ENCODE assay signal across 2 cellular contexts in the genomic region with DNA sequence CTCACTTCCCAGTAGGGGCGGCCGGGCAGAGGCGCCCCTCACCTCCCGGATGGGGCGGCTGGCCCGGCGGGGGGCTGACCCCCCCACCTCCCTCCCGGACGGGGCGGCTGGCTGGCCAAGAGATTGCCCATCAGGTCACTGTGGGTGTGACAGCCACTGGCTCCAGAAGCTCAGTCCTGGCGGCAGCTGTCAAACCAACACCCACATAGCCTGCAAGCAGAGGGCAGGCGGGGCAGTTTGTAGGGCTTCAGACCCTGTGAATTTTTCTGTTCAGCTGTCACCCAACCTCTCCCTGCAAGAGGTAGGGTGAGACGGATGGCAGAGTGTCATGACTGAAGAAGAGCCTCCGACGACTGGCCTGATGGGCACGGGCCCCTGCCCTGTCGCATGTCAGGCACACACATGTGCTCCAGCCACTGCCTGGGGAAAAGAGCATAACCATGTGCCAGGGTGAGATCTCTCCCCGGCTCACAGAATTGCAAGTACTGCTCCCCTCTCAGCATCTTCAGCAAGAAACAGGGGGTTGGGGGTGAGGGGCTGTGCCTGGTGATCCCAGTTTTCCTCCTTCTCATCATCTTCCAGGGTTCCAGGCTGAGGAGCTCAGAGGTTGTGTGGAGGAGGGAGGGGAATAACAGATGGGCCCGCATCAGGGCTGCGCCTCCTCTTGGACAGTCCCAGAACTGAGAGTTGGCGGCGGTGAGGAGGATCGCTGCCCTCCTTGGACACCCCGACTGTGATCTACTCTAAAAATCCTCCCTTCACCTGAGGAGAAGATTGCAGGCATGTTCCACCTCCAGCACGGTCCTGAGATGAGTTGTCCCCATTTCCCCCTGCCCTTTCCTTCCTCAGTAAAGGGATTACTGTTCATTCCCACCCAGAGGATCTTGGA.
TF ChIP-seq lines count a peak whose summit lies in the region.

No MANE protein-coding gene starts in this region.

TF ChIP-seq in HCT116, 20 proteins besides CTCF, POLR2A, EP300 and RAD21:
- TF ChIP-seq ZNF274 (IDR thresholded peaks at IDR 0.05; ENCODE audit: low read depth, low read length) (no peak), FOSL1 (IDR thresholded peaks at IDR 0.05; ENCODE audit: low read depth) (no peak), TCF7L2 (IDR thresholded peaks at IDR 0.05; ENCODE audit: borderline replicate concordance, extremely low read depth, insufficient read depth, insufficient read length) (no peak), SP1 (IDR thresholded peaks at IDR 0.05; ENCODE audit: low read depth) (no peak), SRF (IDR thresholded peaks at IDR 0.05; ENCODE audit: low read depth) (no peak), EZH2phosphoT487 (IDR thresholded peaks at IDR 0.05; ENCODE audit: borderline replicate concordance) (no peak), EZH2 (IDR thresholded peaks at IDR 0.05) (no peak), JUND (IDR thresholded peaks at IDR 0.05) (no peak), YY1 (IDR thresholded peaks at IDR 0.05; ENCODE audit: extremely low read depth, insufficient replicate concordance, low read depth, low read length) (no peak), ZFX (IDR thresholded peaks at IDR 0.05) (no peak), CEBPB (IDR thresholded peaks at IDR 0.05; ENCODE audit: low read depth) (no peak), ELF1 (IDR thresholded peaks at IDR 0.05; ENCODE audit: borderline replicate concordance, low read depth) (no peak), POLR2AphosphoS5 (IDR thresholded peaks at IDR 0.05; ENCODE audit: low read depth, low read length) (no peak), SIN3A (IDR thresholded peaks at IDR 0.05; ENCODE audit: low read depth) (no peak), EGR1 (IDR thresholded peaks at IDR 0.05; ENCODE audit: low read depth) (no peak), CBX3 (IDR thresholded peaks at IDR 0.05; ENCODE audit: low read depth) (no peak)
- TF ChIP-seq, protein P1, sequence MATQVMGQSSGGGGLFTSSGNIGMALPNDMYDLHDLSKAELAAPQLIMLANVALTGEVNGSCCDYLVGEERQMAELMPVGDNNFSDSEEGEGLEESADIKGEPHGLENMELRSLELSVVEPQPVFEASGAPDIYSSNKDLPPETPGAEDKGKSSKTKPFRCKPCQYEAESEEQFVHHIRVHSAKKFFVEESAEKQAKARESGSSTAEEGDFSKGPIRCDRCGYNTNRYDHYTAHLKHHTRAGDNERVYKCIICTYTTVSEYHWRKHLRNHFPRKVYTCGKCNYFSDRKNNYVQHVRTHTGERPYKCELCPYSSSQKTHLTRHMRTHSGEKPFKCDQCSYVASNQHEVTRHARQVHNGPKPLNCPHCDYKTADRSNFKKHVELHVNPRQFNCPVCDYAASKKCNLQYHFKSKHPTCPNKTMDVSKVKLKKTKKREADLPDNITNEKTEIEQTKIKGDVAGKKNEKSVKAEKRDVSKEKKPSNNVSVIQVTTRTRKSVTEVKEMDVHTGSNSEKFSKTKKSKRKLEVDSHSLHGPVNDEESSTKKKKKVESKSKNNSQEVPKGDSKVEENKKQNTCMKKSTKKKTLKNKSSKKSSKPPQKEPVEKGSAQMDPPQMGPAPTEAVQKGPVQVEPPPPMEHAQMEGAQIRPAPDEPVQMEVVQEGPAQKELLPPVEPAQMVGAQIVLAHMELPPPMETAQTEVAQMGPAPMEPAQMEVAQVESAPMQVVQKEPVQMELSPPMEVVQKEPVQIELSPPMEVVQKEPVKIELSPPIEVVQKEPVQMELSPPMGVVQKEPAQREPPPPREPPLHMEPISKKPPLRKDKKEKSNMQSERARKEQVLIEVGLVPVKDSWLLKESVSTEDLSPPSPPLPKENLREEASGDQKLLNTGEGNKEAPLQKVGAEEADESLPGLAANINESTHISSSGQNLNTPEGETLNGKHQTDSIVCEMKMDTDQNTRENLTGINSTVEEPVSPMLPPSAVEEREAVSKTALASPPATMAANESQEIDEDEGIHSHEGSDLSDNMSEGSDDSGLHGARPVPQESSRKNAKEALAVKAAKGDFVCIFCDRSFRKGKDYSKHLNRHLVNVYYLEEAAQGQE (IDR thresholded peaks at IDR 0.05; ENCODE audit: low read depth): no peak
- TF ChIP-seq, protein P2, sequence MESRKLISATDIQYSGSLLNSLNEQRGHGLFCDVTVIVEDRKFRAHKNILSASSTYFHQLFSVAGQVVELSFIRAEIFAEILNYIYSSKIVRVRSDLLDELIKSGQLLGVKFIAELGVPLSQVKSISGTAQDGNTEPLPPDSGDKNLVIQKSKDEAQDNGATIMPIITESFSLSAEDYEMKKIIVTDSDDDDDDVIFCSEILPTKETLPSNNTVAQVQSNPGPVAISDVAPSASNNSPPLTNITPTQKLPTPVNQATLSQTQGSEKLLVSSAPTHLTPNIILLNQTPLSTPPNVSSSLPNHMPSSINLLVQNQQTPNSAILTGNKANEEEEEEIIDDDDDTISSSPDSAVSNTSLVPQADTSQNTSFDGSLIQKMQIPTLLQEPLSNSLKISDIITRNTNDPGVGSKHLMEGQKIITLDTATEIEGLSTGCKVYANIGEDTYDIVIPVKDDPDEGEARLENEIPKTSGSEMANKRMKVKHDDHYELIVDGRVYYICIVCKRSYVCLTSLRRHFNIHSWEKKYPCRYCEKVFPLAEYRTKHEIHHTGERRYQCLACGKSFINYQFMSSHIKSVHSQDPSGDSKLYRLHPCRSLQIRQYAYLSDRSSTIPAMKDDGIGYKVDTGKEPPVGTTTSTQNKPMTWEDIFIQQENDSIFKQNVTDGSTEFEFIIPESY (IDR thresholded peaks at IDR 0.05; ENCODE audit: extremely low read depth, insufficient replicate concordance, low read length): no peak
- TF ChIP-seq, protein P3, sequence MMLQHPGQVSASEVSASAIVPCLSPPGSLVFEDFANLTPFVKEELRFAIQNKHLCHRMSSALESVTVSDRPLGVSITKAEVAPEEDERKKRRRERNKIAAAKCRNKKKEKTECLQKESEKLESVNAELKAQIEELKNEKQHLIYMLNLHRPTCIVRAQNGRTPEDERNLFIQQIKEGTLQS (IDR thresholded peaks at IDR 0.05): no peak
- TF ChIP-seq, protein P4, sequence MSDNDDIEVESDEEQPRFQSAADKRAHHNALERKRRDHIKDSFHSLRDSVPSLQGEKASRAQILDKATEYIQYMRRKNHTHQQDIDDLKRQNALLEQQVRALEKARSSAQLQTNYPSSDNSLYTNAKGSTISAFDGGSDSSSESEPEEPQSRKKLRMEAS (IDR thresholded peaks at IDR 0.05): no peak
TF ChIP-seq in HCT116: peak in this region for 0.

TF ChIP-seq in K562, 482 proteins besides CTCF, POLR2A, EP300 and RAD21 (continues in another document):
- TF ChIP-seq ELF1 (tag; IDR thresholded peaks at IDR 0.05) (no peak), NR3C1 (CRISPR knock-in tag; IDR thresholded peaks at IDR 0.05) (no peak), ZNF766 (CRISPR knock-in tag; conservative IDR thresholded peaks at IDR 0.05) (no peak), HCFC1 (IDR thresholded peaks at IDR 0.05; ENCODE audit: low read depth, low read length) (no peak), POU5F1 (IDR thresholded peaks at IDR 0.05; ENCODE audit: borderline replicate concordance, low read depth, low read length, partially characterized antibody) (no peak), SIRT6 (IDR thresholded peaks at IDR 0.05; ENCODE audit: low read depth, low read length) (no peak), ZNF436 (CRISPR knock-in tag; IDR thresholded peaks at IDR 0.05) (no peak), TAF9B (IDR thresholded peaks at IDR 0.05; ENCODE audit: partially characterized antibody) (no peak), SP2 (IDR thresholded peaks at IDR 0.05; ENCODE audit: extremely low read depth, low read depth, low read length, poor library complexity, severe bottlenecking) (no peak)
- TF ChIP-seq, protein P5, sequence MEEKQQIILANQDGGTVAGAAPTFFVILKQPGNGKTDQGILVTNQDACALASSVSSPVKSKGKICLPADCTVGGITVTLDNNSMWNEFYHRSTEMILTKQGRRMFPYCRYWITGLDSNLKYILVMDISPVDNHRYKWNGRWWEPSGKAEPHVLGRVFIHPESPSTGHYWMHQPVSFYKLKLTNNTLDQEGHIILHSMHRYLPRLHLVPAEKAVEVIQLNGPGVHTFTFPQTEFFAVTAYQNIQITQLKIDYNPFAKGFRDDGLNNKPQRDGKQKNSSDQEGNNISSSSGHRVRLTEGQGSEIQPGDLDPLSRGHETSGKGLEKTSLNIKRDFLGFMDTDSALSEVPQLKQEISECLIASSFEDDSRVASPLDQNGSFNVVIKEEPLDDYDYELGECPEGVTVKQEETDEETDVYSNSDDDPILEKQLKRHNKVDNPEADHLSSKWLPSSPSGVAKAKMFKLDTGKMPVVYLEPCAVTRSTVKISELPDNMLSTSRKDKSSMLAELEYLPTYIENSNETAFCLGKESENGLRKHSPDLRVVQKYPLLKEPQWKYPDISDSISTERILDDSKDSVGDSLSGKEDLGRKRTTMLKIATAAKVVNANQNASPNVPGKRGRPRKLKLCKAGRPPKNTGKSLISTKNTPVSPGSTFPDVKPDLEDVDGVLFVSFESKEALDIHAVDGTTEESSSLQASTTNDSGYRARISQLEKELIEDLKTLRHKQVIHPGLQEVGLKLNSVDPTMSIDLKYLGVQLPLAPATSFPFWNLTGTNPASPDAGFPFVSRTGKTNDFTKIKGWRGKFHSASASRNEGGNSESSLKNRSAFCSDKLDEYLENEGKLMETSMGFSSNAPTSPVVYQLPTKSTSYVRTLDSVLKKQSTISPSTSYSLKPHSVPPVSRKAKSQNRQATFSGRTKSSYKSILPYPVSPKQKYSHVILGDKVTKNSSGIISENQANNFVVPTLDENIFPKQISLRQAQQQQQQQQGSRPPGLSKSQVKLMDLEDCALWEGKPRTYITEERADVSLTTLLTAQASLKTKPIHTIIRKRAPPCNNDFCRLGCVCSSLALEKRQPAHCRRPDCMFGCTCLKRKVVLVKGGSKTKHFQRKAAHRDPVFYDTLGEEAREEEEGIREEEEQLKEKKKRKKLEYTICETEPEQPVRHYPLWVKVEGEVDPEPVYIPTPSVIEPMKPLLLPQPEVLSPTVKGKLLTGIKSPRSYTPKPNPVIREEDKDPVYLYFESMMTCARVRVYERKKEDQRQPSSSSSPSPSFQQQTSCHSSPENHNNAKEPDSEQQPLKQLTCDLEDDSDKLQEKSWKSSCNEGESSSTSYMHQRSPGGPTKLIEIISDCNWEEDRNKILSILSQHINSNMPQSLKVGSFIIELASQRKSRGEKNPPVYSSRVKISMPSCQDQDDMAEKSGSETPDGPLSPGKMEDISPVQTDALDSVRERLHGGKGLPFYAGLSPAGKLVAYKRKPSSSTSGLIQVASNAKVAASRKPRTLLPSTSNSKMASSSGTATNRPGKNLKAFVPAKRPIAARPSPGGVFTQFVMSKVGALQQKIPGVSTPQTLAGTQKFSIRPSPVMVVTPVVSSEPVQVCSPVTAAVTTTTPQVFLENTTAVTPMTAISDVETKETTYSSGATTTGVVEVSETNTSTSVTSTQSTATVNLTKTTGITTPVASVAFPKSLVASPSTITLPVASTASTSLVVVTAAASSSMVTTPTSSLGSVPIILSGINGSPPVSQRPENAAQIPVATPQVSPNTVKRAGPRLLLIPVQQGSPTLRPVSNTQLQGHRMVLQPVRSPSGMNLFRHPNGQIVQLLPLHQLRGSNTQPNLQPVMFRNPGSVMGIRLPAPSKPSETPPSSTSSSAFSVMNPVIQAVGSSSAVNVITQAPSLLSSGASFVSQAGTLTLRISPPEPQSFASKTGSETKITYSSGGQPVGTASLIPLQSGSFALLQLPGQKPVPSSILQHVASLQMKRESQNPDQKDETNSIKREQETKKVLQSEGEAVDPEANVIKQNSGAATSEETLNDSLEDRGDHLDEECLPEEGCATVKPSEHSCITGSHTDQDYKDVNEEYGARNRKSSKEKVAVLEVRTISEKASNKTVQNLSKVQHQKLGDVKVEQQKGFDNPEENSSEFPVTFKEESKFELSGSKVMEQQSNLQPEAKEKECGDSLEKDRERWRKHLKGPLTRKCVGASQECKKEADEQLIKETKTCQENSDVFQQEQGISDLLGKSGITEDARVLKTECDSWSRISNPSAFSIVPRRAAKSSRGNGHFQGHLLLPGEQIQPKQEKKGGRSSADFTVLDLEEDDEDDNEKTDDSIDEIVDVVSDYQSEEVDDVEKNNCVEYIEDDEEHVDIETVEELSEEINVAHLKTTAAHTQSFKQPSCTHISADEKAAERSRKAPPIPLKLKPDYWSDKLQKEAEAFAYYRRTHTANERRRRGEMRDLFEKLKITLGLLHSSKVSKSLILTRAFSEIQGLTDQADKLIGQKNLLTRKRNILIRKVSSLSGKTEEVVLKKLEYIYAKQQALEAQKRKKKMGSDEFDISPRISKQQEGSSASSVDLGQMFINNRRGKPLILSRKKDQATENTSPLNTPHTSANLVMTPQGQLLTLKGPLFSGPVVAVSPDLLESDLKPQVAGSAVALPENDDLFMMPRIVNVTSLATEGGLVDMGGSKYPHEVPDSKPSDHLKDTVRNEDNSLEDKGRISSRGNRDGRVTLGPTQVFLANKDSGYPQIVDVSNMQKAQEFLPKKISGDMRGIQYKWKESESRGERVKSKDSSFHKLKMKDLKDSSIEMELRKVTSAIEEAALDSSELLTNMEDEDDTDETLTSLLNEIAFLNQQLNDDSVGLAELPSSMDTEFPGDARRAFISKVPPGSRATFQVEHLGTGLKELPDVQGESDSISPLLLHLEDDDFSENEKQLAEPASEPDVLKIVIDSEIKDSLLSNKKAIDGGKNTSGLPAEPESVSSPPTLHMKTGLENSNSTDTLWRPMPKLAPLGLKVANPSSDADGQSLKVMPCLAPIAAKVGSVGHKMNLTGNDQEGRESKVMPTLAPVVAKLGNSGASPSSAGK (IDR thresholded peaks at IDR 0.05): 0 out of 2 replicates have a peak, but pooled peaks have one; percentile 16
- TF ChIP-seq, protein P6, sequence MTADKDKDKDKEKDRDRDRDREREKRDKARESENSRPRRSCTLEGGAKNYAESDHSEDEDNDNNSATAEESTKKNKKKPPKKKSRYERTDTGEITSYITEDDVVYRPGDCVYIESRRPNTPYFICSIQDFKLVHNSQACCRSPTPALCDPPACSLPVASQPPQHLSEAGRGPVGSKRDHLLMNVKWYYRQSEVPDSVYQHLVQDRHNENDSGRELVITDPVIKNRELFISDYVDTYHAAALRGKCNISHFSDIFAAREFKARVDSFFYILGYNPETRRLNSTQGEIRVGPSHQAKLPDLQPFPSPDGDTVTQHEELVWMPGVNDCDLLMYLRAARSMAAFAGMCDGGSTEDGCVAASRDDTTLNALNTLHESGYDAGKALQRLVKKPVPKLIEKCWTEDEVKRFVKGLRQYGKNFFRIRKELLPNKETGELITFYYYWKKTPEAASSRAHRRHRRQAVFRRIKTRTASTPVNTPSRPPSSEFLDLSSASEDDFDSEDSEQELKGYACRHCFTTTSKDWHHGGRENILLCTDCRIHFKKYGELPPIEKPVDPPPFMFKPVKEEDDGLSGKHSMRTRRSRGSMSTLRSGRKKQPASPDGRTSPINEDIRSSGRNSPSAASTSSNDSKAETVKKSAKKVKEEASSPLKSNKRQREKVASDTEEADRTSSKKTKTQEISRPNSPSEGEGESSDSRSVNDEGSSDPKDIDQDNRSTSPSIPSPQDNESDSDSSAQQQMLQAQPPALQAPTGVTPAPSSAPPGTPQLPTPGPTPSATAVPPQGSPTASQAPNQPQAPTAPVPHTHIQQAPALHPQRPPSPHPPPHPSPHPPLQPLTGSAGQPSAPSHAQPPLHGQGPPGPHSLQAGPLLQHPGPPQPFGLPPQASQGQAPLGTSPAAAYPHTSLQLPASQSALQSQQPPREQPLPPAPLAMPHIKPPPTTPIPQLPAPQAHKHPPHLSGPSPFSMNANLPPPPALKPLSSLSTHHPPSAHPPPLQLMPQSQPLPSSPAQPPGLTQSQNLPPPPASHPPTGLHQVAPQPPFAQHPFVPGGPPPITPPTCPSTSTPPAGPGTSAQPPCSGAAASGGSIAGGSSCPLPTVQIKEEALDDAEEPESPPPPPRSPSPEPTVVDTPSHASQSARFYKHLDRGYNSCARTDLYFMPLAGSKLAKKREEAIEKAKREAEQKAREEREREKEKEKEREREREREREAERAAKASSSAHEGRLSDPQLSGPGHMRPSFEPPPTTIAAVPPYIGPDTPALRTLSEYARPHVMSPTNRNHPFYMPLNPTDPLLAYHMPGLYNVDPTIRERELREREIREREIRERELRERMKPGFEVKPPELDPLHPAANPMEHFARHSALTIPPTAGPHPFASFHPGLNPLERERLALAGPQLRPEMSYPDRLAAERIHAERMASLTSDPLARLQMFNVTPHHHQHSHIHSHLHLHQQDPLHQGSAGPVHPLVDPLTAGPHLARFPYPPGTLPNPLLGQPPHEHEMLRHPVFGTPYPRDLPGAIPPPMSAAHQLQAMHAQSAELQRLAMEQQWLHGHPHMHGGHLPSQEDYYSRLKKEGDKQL (CRISPR knock-in tag; IDR thresholded peaks at IDR 0.05; ENCODE audit: borderline replicate concordance): no peak
